17 cellular contexts compared by ENCODE assay signal in the genomic region with DNA sequence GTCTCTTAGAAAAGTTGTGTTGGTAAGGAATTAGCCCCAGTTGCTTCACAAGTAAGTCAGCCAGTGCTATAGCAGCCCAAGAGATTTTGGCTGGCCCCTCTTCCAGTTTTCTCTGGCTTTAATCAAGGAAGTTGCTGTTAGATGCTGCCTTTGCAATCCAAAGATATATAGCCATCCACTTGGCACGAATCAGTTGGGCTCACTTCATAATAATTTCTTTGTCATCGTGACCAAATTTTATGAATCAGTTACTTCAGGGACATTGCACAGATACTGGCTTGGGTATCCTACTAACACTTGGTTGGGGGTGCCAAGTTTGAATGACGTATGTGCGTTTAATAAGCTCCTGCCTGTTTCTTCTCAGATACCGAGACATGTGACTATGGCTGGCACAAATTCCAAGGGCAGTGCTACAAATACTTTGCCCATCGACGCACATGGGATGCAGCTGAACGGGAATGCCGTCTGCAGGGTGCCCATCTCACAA.
DNase-seq lines count a peak whose midpoint lies in the region; ATAC-seq and TF ChIP-seq lines count a peak whose summit lies in the region.
"Had no signal": no experiment of that assay in that cellular context is flagged by ENCODE, and none has a peak within 500 bp of the region (broad histone marks: within the 10 kb centered on the region; RNA-seq: fewer than 3 reads in every experiment).

No MANE protein-coding gene starts in this region.

- H3K4me1 ChIP-seq in fibroblast of lung (ENCODE audit: control insufficient read depth, extremely low read depth, insufficient read depth, low read length) (peaks cover 10% of the 10 kb centered on the region), mesenchymal stem cell (ENCODE audit: control insufficient read depth, insufficient read depth, low read depth, low read length) (peaks cover 4% of the 10 kb centered on the region), thyroid gland (no peaks in the 10 kb centered on the region)
- H3K4me1 ChIP-seq: gastrocnemius medialis had no signal

- H3K9me3 ChIP-seq in MG63, result no peaks in the 10 kb centered on the region
- H3K9me3 ChIP-seq in fibroblast of lung (ENCODE audit: control insufficient read depth, insufficient read depth, low read depth, low read length), result no peaks in the 10 kb centered on the region
- no peaks in the 10 kb centered on the region for H3K9me3 ChIP-seq in mesenchymal stem cell (ENCODE audit: control insufficient read depth, low read length)
- H3K9me3 ChIP-seq in thyroid gland, result no peaks in the 10 kb centered on the region
- H3K9me3 ChIP-seq: gastrocnemius medialis had no signal

- H3K4me3 ChIP-seq in MG63, result no peak overlapping the region
- H3K4me3 ChIP-seq in fibroblast of lung (replicated peaks in 1 of 4; ENCODE audit: control extremely low read depth in 1 of 4, insufficient read depth in 1 of 4, low read depth in 3 of 4, low read length in 4 of 4), result no peak overlapping the region
- H3K4me3 ChIP-seq in mesenchymal stem cell (ENCODE audit: insufficient read depth in 1 of 2, low read depth in 1 of 2, low read length in 2 of 2), result no peak overlapping the region
- no peak overlapping the region for H3K4me3 ChIP-seq in thyroid gland (replicated peaks in 1 of 3)
- H3K4me3 ChIP-seq: gastrocnemius medialis, SK-N-MC had no signal

- H3K27ac ChIP-seq in fibroblast of lung (ENCODE audit: insufficient read depth, low read length), result no peak overlapping the region
- peak overlapping the region; percentile 18 for H3K27ac ChIP-seq in mesenchymal stem cell (ENCODE audit: low read length, poor library complexity, severe bottlenecking)
- no peak overlapping the region for H3K27ac ChIP-seq in thyroid gland
- H3K27ac ChIP-seq: gastrocnemius medialis, SK-N-MC had no signal

- peak overlapping the region in 1 of 2 experiments; percentile 41 for H3K4ac ChIP-seq in mesenchymal stem cell (ENCODE audit: low read depth in 1 of 2, low read length in 2 of 2)

- intact Hi-C loops in thyroid gland (cut with DNase I), result no loop called here

- H2AK5ac ChIP-seq in mesenchymal stem cell (ENCODE audit: low read length, severe bottlenecking), result peak overlapping the region; percentile 94

- no peaks in the 10 kb centered on the region for H4K20me1 ChIP-seq in fibroblast of lung (ENCODE audit: control insufficient read depth, extremely low read depth, insufficient read depth, low read length)

- DNase-seq in MG63 (peak; percentile 47), fibroblast of lung (ENCODE audit: low read depth in 2 of 2) (peak; percentile 31 to 57), mesenchymal stem cell (no peak), thyroid gland (peak; percentile 5 to 8), C1 segment of cervical spinal cord (lab: John Stamatoyannopoulos, UW) (no peak), AG08396 (ENCODE audit: low spot score) (no peak)
- no peak for DNase-seq in stimulated activated CD4-positive, alpha-beta T cell treated with anti-CD3 and anti-CD28 coated beads, Interleukin-15, amount 100 ng/mL, for 24 hours
- DNase-seq: activated CD4-positive, alpha-beta T cell treated with anti-CD3 and anti-CD28 coated beads, Interleukin-2, amount 10 ng/mL, durations not matched to agents 7 days and 5 days; activated naive CD8-positive, alpha-beta T cell treated with anti-CD3 and anti-CD28 coated beads, Interleukin-2, amount 10 ng/mL, durations not matched to agents 7 days and 5 days; activated T-cell treated with anti-CD3 and anti-CD28 coated beads, Interleukin-2, amount 50 U/mL, for 24 hours; CD4-positive, CD25-positive, alpha-beta regulatory T cell; Karpas-422; NCI-H1417; stimulated activated CD4-positive, alpha-beta T cell treated with anti-CD3 and anti-CD28 coated beads, Interleukin-12 subunit alpha, Interleukin-12 subunit beta, amount 100 ng/mL, for 4 hours had no signal

- H3K14ac ChIP-seq in mesenchymal stem cell (ENCODE audit: low read length in 2 of 2), result peak overlapping the region in 1 of 2 experiments; percentile 65

- H3K36me3 ChIP-seq in MG63 (no peaks in the 10 kb centered on the region; the same call in none of the 2 replicates), fibroblast of lung (ENCODE audit: control insufficient read depth, insufficient read depth, low read length) (no peaks in the 10 kb centered on the region), mesenchymal stem cell (ENCODE audit: control insufficient read depth in 1 of 2, insufficient read depth in 2 of 2, low read depth in 1 of 2, low read length in 2 of 2) (peaks cover 10 to 67% of the 10 kb centered on the region in 2 experiments), thyroid gland (no peaks in the 10 kb centered on the region)
- H3K36me3 ChIP-seq: gastrocnemius medialis had no signal

- H2BK5ac ChIP-seq in mesenchymal stem cell (ENCODE audit: low read depth, low read length, poor library complexity, severe bottlenecking), result no peak overlapping the region

- H3K18ac ChIP-seq in mesenchymal stem cell (ENCODE audit: low read depth in 1 of 2, low read length in 2 of 2), result peak overlapping the region in 1 of 2 experiments; percentile 57

- no peak overlapping the region for H3K4me2 ChIP-seq in fibroblast of lung (ENCODE audit: extremely low read depth, insufficient read depth, low read length)
- no peak overlapping the region for H3K4me2 ChIP-seq in mesenchymal stem cell (ENCODE audit: low read length, poor library complexity, severe bottlenecking)

- no peaks in the 10 kb centered on the region for H3K79me2 ChIP-seq in fibroblast of lung (ENCODE audit: control insufficient read depth, insufficient read depth, low read length)

- TF ChIP-seq POLR2A in thyroid gland (IDR thresholded peaks at IDR 0.05), result no peak

- H3K27me3 ChIP-seq in MG63 (no peaks in the 10 kb centered on the region), fibroblast of lung (ENCODE audit: control insufficient read depth, insufficient read depth, low read length) (no peaks in the 10 kb centered on the region), mesenchymal stem cell (ENCODE audit: control insufficient read depth in 1 of 2, insufficient read depth in 1 of 2, low read length in 2 of 2) (no peaks in the 10 kb centered on the region), thyroid gland (no peaks in the 10 kb centered on the region)
- H3K27me3 ChIP-seq: gastrocnemius medialis had no signal

- TF ChIP-seq CTCF in fibroblast of lung (conservative IDR thresholded peaks at IDR 0.05 in 1 of 2, IDR thresholded peaks at IDR 0.05 in 1 of 2; ENCODE audit: low read depth in 1 of 2, low read length in 2 of 2) (no peak), thyroid gland (IDR thresholded peaks at IDR 0.05) (no peak)

- WGBS in mesenchymal stem cell, result 97% methylated on average over 9 of the region's 9 CpGs
- 79 to 89% methylated on average over 9 of the region's 9 CpGs for WGBS in thyroid gland, 2 donors

- no peak overlapping the region for H4K91ac ChIP-seq in mesenchymal stem cell (ENCODE audit: low read length)

- H3K9ac ChIP-seq in fibroblast of lung (ENCODE audit: insufficient read depth, low read length) (no peak overlapping the region), mesenchymal stem cell (ENCODE audit: low read length) (peak overlapping the region; percentile 81)

- H3K23ac ChIP-seq in mesenchymal stem cell (ENCODE audit: low read length in 2 of 2), result no peak overlapping the region

- peaks cover 9% of the 10 kb centered on the region for H3K79me1 ChIP-seq in mesenchymal stem cell (replicated peaks; ENCODE audit: low read length, poor library complexity, severe bottlenecking)

- peak overlapping the region; percentile 67 to 83 for H2BK12ac ChIP-seq in mesenchymal stem cell (ENCODE audit: low read length in 2 of 2)

- no peak for ATAC-seq in HG02973 (IDR thresholded peaks at IDR 0.05; ENCODE audit: unreplicated experiment)

- H4K8ac ChIP-seq in mesenchymal stem cell (ENCODE audit: low read length), result no peak overlapping the region

- H2BK15ac ChIP-seq in mesenchymal stem cell (ENCODE audit: low read depth, poor library complexity, severe bottlenecking), result no peak overlapping the region

- H2AFZ ChIP-seq in fibroblast of lung (ENCODE audit: low read length) (no peak overlapping the region), mesenchymal stem cell (ENCODE audit: low read depth, low read length) (no peak overlapping the region)

- no peak overlapping the region for H2BK120ac ChIP-seq in mesenchymal stem cell (ENCODE audit: low read depth, low read length)

Comparison
In these comparisons a context has a peak if more than half of its experiments do, and no peak if none do; other contexts are left out.
1. DNase-seq: peak in MG63 (single experiment), fibroblast of lung (2 of 2) and thyroid gland (2 of 2); none in mesenchymal stem cell (single experiment), C1 segment of cervical spinal cord (0 of 14), stimulated activated CD4-positive, alpha-beta T cell treated with anti-CD3 and anti-CD28 coated beads, Interleukin-15, amount 100 ng/mL, for 24 hours (single experiment) and AG08396 (single experiment).